20 cellular contexts compared by ENCODE assay signal in the genomic region with DNA sequence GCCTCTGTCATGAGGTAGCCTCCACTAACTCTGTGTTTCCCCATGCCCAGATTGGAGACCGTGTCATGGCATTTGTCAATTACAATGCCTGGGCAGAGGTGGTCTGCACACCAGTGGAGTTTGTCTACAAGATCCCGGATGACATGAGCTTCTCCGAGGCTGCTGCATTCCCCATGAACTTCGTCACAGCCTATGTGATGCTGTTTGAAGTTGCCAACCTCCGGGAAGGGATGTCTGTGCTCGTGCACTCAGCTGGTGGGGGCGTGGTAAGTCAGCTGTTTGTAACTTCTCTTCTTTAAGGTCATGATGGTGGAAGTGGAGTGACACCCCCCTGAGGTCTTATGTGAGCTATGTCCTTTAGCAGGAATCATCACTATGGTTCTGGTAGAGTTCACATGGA. TPM values are rescaled to one million over a fixed set of nuclear protein-coding genes. Genes with fewer than 3 reads are reported as not detected.
A peak's percentile ranks its signal among the peaks of the same experiment; 100 is the strongest.
DNase-seq lines count a peak whose midpoint lies in the region; ATAC-seq and TF ChIP-seq lines count a peak whose summit lies in the region.
"Had no signal": no experiment of that assay in that cellular context is flagged by ENCODE, and none has a peak within 500 bp of the region (broad histone marks: within the 10 kb centered on the region; RNA-seq: fewer than 3 reads in every experiment).

No MANE protein-coding gene starts in this region.

- H3F3A ChIP-seq in GM23248 (ENCODE audit: insufficient read depth) (no peaks in the 10 kb centered on the region), neural progenitor cell (ENCODE audit: low read depth) (no peaks in the 10 kb centered on the region)

- H4K91ac ChIP-seq in mesenchymal stem cell (ENCODE audit: low read length), result no peak overlapping the region

- peaks cover 47% of the 10 kb centered on the region for H3K36me3 Mint-ChIP-seq in neural progenitor cell
- H3K36me3 Mint-ChIP-seq: CD14-positive monocyte had no signal

- no peak overlapping the region for H3K4me3 ChIP-seq in GM23248
- H3K4me3 ChIP-seq in neural progenitor cell, result no peak overlapping the region
- H3K4me3 ChIP-seq in mesenchymal stem cell (ENCODE audit: insufficient read depth in 1 of 2, low read depth in 1 of 2, low read length in 2 of 2), result no peak overlapping the region
- H3K4me3 ChIP-seq: A549; BLaER1 treated with 17β-estradiol and CSF1 and Interleukin-3, amounts not matched to agents 10 nM and 100 nM had no signal

- H2AK5ac ChIP-seq in mesenchymal stem cell (ENCODE audit: low read length, severe bottlenecking), result no peak overlapping the region

- H3K4me2 ChIP-seq in GM23248 (ENCODE audit: unreplicated experiment), result no peak overlapping the region
- no peak overlapping the region for H3K4me2 ChIP-seq in neural progenitor cell
- H3K4me2 ChIP-seq in mesenchymal stem cell (ENCODE audit: low read length, poor library complexity, severe bottlenecking), result no peak overlapping the region
- H3K4me2 ChIP-seq: A549; BLaER1 treated with 17β-estradiol and CSF1 and Interleukin-3, amounts not matched to agents 10 nM and 100 nM had no signal

- H3K4me1 Mint-ChIP-seq in neural progenitor cell, result peaks cover 23% of the 10 kb centered on the region
- H3K4me1 Mint-ChIP-seq: CD14-positive monocyte had no signal

- no peak for TF ChIP-seq CTCF in neural progenitor cell (IDR thresholded peaks at IDR 0.05)

- H3K79me2 ChIP-seq in GM23248 (ENCODE audit: insufficient read depth) (no peaks in the 10 kb centered on the region), neural progenitor cell (ENCODE audit: low read depth) (no peaks in the 10 kb centered on the region)

- no peak overlapping the region for H2BK12ac ChIP-seq in mesenchymal stem cell (ENCODE audit: low read length in 2 of 2)

- H3K9me3 Mint-ChIP-seq in neural progenitor cell, result no peaks in the 10 kb centered on the region
- H3K9me3 Mint-ChIP-seq: CD14-positive monocyte; CD4-positive, alpha-beta T cell had no signal

- H2BK15ac ChIP-seq in mesenchymal stem cell (ENCODE audit: low read depth, poor library complexity, severe bottlenecking), result no peak overlapping the region

- H2AFZ ChIP-seq in GM23248, result no peak overlapping the region
- H2AFZ ChIP-seq in neural progenitor cell (replicated peaks), result no peak overlapping the region
- H2AFZ ChIP-seq in mesenchymal stem cell (ENCODE audit: low read depth, low read length), result no peak overlapping the region

- H3K9me2 ChIP-seq in GM23248 (ENCODE audit: insufficient read depth), result no peaks in the 10 kb centered on the region

- H3K4me3 Mint-ChIP-seq in neural progenitor cell, result no peak overlapping the region
- H3K4me3 Mint-ChIP-seq: CD14-positive monocyte; CD4-positive, alpha-beta T cell had no signal

- H4K8ac ChIP-seq in mesenchymal stem cell (ENCODE audit: low read length), result no peak overlapping the region

- H3K36me3 ChIP-seq in GM23248 (ENCODE audit: low read depth), result no peaks in the 10 kb centered on the region
- no peaks in the 10 kb centered on the region for H3K36me3 ChIP-seq in neural progenitor cell
- H3K36me3 ChIP-seq in mesenchymal stem cell (ENCODE audit: control insufficient read depth in 1 of 2, insufficient read depth in 2 of 2, low read depth in 1 of 2, low read length in 2 of 2), result no peaks in the 10 kb centered on the region
- H3K36me3 ChIP-seq: BE2C; BLaER1 treated with 17β-estradiol and CSF1 and Interleukin-3, amounts not matched to agents 10 nM and 100 nM had no signal

- no peaks in the 10 kb centered on the region for H3K79me1 ChIP-seq in mesenchymal stem cell (replicated peaks; ENCODE audit: low read length, poor library complexity, severe bottlenecking)

- no peak overlapping the region for H3K23ac ChIP-seq in mesenchymal stem cell (ENCODE audit: low read length in 2 of 2)

- H2BK120ac ChIP-seq in mesenchymal stem cell (ENCODE audit: low read depth, low read length), result no peak overlapping the region

- H2BK5ac ChIP-seq in mesenchymal stem cell (ENCODE audit: low read depth, low read length, poor library complexity, severe bottlenecking), result no peak overlapping the region

- H3K4ac ChIP-seq in mesenchymal stem cell (ENCODE audit: low read depth in 1 of 2, low read length in 2 of 2), result no peak overlapping the region

- H3K9me3 ChIP-seq in GM23248 (ENCODE audit: low read depth), result no peaks in the 10 kb centered on the region
- H3K9me3 ChIP-seq in neural progenitor cell (ENCODE audit: low read depth), result no peaks in the 10 kb centered on the region
- H3K9me3 ChIP-seq in mesenchymal stem cell (ENCODE audit: control insufficient read depth, low read length), result no peaks in the 10 kb centered on the region
- H3K9me3 ChIP-seq: A549; BE2C; BLaER1 treated with 17β-estradiol and CSF1 and Interleukin-3, amounts not matched to agents 10 nM and 100 nM had no signal

- in situ Hi-C loops in GM23248 (cut with MboI), result no loop called here

- H3K4me1 ChIP-seq in GM23248 (ENCODE audit: insufficient read depth) (no peaks in the 10 kb centered on the region), neural progenitor cell (peaks cover 16% of the 10 kb centered on the region), mesenchymal stem cell (ENCODE audit: control insufficient read depth, insufficient read depth, low read depth, low read length) (no peaks in the 10 kb centered on the region)
- H3K4me1 ChIP-seq: A549; BE2C; BLaER1 treated with 17β-estradiol and CSF1 and Interleukin-3, amounts not matched to agents 10 nM and 100 nM had no signal

- DNase-seq in GM23248 (peak; percentile 20), RPMI7951 (ENCODE audit: low read depth) (peak; percentile 84), neural progenitor cell (ENCODE audit: low spot score) (no peak), mesenchymal stem cell (no peak)
- no peak for DNase-seq in stimulated activated naive CD8-positive, alpha-beta T cell treated with anti-CD3 and anti-CD28 coated beads, Interleukin-15, Interleukin-2, amounts not matched to agents 100 U/mL and 50 U/mL, for 24 hours
- no peak for DNase-seq in activated T-cell treated with anti-CD3 and anti-CD28 coated beads, Interleukin-2, amount 50 U/mL, for 48 hours
- DNase-seq: 8988T; ACHN; AML-193; BE2C; Calu3; CD4-positive, alpha-beta T cell; COR-L47; DMS53; DMS79 treated with DMSO at 0.1 percent for 48 hours; H7 had no signal

- H3K27ac Mint-ChIP-seq in neural progenitor cell, result peak overlapping the region; percentile 17
- H3K27ac Mint-ChIP-seq: CD14-positive monocyte; CD4-positive, alpha-beta T cell had no signal

- WGBS in GM23248 (ENCODE audit: low coverage in 1 of 2, low lambda C conversion rate in 2 of 2, missing lambda C conversion rate in 2 of 2), 2 experiments, result 61 to 66% methylated on average over 7 of the region's 7 CpGs
- WGBS in mesenchymal stem cell, result 94% methylated on average over 7 of the region's 7 CpGs

- H3K9ac ChIP-seq in GM23248 (no peak overlapping the region), neural progenitor cell (no peak overlapping the region), mesenchymal stem cell (ENCODE audit: low read length) (no peak overlapping the region)
- H3K9ac ChIP-seq: BLaER1 treated with 17β-estradiol and CSF1 and Interleukin-3, amounts not matched to agents 10 nM and 100 nM had no signal

- no peak overlapping the region for H3K18ac ChIP-seq in mesenchymal stem cell (ENCODE audit: low read depth in 1 of 2, low read length in 2 of 2)

- H3K27me3 ChIP-seq in GM23248 (replicated peaks; ENCODE audit: insufficient read depth), result no peaks in the 10 kb centered on the region
- no peaks in the 10 kb centered on the region for H3K27me3 ChIP-seq in neural progenitor cell
- H3K27me3 ChIP-seq in mesenchymal stem cell (ENCODE audit: control insufficient read depth in 1 of 2, insufficient read depth in 1 of 2, low read length in 2 of 2), result peaks cover 0 to 12% of the 10 kb centered on the region in 2 experiments
- H3K27me3 ChIP-seq: BE2C; BLaER1 treated with 17β-estradiol and CSF1 and Interleukin-3, amounts not matched to agents 10 nM and 100 nM had no signal

- H3K27ac ChIP-seq in GM23248, result no peak overlapping the region
- H3K27ac ChIP-seq in neural progenitor cell, result no peak overlapping the region
- H3K27ac ChIP-seq in mesenchymal stem cell (ENCODE audit: low read length, poor library complexity, severe bottlenecking), result no peak overlapping the region
- H3K27ac ChIP-seq: A549; BLaER1 treated with 17β-estradiol and CSF1 and Interleukin-3, amounts not matched to agents 10 nM and 100 nM had no signal

- no peak overlapping the region for H3K14ac ChIP-seq in mesenchymal stem cell (ENCODE audit: low read length in 2 of 2)

- no peaks in the 10 kb centered on the region for H3K27me3 Mint-ChIP-seq in neural progenitor cell (ENCODE audit: insufficient read depth, low read depth)

- ATAC-seq in stimulated activated naive CD8-positive, alpha-beta T cell treated with anti-CD3 and anti-CD28 coated beads, Interleukin-15, Interleukin-2, amounts not matched to agents 100 U/mL and 50 U/mL, for 24 hours, result no peak
- ATAC-seq: A549, HCT116 had no signal

- H4K20me1 ChIP-seq in GM23248 (ENCODE audit: insufficient read depth) (no peaks in the 10 kb centered on the region), neural progenitor cell (ENCODE audit: low read depth) (no peaks in the 10 kb centered on the region)
- H4K20me1 ChIP-seq: BLaER1 treated with 17β-estradiol and CSF1 and Interleukin-3, amounts not matched to agents 10 nM and 100 nM had no signal

RNA-seq across cellular contexts. Expression of gene VAT1L, which starts 36.8 kb away (rescaled TPM):
- 6.2 and 7.1 TPM in 2 replicates for total RNA-seq in GM23248 (2014; rRNA removed; shearing (Covaris generic))
- 6.2 and 6.4 TPM in 2 replicates for polyA plus RNA-seq in GM23248 (2016; fragmentation: Nextera tagmentation; extraction: Ambion mirVana)
- 53.7 and 62.0 TPM in 2 replicates for total RNA-seq in RPMI7951 (2014; rRNA removed; shearing (Covaris generic))
- total RNA-seq in neural progenitor cell (ENCODE audit: low replicate concordance), result 43.2 and 43.8 TPM in 2 replicates
- polyA plus RNA-seq in mesenchymal stem cell (2013, experiment 1 of 2), result 25.8 TPM
- polyA plus RNA-seq in mesenchymal stem cell (2013, experiment 2 of 2), result 25.4 TPM
- total RNA-seq: Calu3; CD4-positive, alpha-beta T cell had no signal
- polyA plus RNA-seq: A549, CD14-positive monocyte had no signal

Comparison
In these comparisons a context has a peak if more than half of its experiments do, and no peak if none do; other contexts are left out.
1. DNase-seq: peak in GM23248 (single experiment) and RPMI7951 (single experiment); none in neural progenitor cell (single experiment), stimulated activated naive CD8-positive, alpha-beta T cell treated with anti-CD3 and anti-CD28 coated beads, Interleukin-15, Interleukin-2, amounts not matched to agents 100 U/mL and 50 U/mL, for 24 hours (single experiment), mesenchymal stem cell (single experiment) and activated T-cell treated with anti-CD3 and anti-CD28 coated beads, Interleukin-2, amount 50 U/mL, for 48 hours (0 of 2).